ENCODE assay signal across 8 cellular contexts in the genomic region with DNA sequence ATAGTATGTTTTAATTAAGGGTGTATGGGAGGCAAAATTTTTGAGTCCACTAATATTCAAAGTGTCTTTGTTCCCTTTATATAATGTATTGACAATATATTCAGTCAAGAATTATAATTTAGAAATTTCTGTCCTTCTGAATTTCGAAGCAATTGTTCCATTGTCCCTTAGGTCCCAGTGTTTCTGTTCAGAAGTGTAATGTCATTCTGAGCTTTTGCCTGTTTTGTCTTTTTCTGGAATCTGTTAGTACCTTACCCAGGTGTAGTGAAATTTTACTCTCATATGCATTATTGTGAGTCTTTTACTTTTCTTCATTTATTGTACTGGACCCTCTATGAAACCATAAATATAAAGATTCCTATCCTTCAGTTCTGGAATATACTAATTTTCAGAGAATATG.
"Had no signal": no experiment of that assay in that cellular context is flagged by ENCODE, and none has a peak within 500 bp of the region (broad histone marks: within the 10 kb centered on the region; RNA-seq: fewer than 3 reads in every experiment).

No MANE protein-coding gene starts in this region.

- H3K27ac Mint-ChIP-seq: IgD-negative memory B cell had no signal

- DNase-seq: IMR-90, KBM-7, KG1 had no signal

- H3K4me2 ChIP-seq: KMS-11 had no signal

- FAIRE-seq: HTR-8/SVneo, K562 had no signal

- ATAC-seq: K562 had no signal

- H3K27me3 Mint-ChIP-seq: IgD-negative memory B cell had no signal

- H3K36me3 Mint-ChIP-seq: IgD-negative memory B cell had no signal

- H3K9ac ChIP-seq: KMS-11 had no signal

- H3K4me1 Mint-ChIP-seq: IgD-negative memory B cell had no signal

- H3K4me3 Mint-ChIP-seq: IgD-negative memory B cell had no signal

- H3K4me3 ChIP-seq: K562 had no signal

- H3K27ac ChIP-seq: HL-60, KMS-11 had no signal
